ENCODE assay signal across 1 cellular context in genomic region chr12:90029317-90029716, GRCh38.
TF ChIP-seq lines count a peak whose summit lies in the region.

No MANE protein-coding gene starts in this region.

TF ChIP-seq in SK-N-SH, 30 proteins besides CTCF, POLR2A, EP300 and RAD21 (continued from another document):
- peak; percentile 28; the same call in 1 of the 2 replicates for TF ChIP-seq PBX3 (IDR thresholded peaks at IDR 0.05)
- TF ChIP-seq NRF1 (IDR thresholded peaks at IDR 0.05; ENCODE audit: low read depth, low read length): no peak
- no peak for TF ChIP-seq TEAD4 (IDR thresholded peaks at IDR 0.05; ENCODE audit: borderline replicate concordance, insufficient read depth)
- no peak for TF ChIP-seq ZBTB33 (IDR thresholded peaks at IDR 0.05; ENCODE audit: borderline replicate concordance, low read depth)
- TF ChIP-seq NFIC (IDR thresholded peaks at IDR 0.05; ENCODE audit: borderline replicate concordance): peak; percentile 52
- TF ChIP-seq GATA2 (CRISPR knock-in tag; IDR thresholded peaks at IDR 0.05): peak; percentile 26; the same call in 1 of the 2 replicates
